In genomic region chr12:67698711-67699603, GRCh38 we compare ENCODE assay signal across 8 cellular contexts. TPM values are rescaled to one million over a fixed set of nuclear protein-coding genes. Genes with fewer than 3 reads are reported as not detected.
A peak's percentile ranks its signal among the peaks of the same experiment; 100 is the strongest.
DNase-seq lines count a peak whose midpoint lies in the region; ATAC-seq and TF ChIP-seq lines count a peak whose summit lies in the region.

No MANE protein-coding gene starts in this region.

- peaks cover 5% of the 10 kb centered on the region for H3K9me3 Mint-ChIP-seq in activated naive CD8-positive, alpha-beta T cell treated with anti-CD3 and anti-CD28 coated beads, Interleukin-2, amount 10 ng/mL, durations not matched to agents 7 days and 5 days

- H3K9me3 ChIP-seq in SJSA1 (replicated peaks): no peaks in the 10 kb centered on the region
- H3K9me3 ChIP-seq in mucosa of descending colon: no peaks in the 10 kb centered on the region
- no peaks in the 10 kb centered on the region for H3K9me3 ChIP-seq in upper lobe of right lung

- H3K36me3 ChIP-seq in SJSA1 (no peaks in the 10 kb centered on the region), mucosa of descending colon (ENCODE audit: low read depth) (no peaks in the 10 kb centered on the region), upper lobe of right lung (no peaks in the 10 kb centered on the region)

- peaks cover 52% of the 10 kb centered on the region for H3K4me1 Mint-ChIP-seq in activated naive CD8-positive, alpha-beta T cell treated with anti-CD3 and anti-CD28 coated beads, Interleukin-2, amount 10 ng/mL, durations not matched to agents 7 days and 5 days

- peak overlapping the region; percentile 92 for H3K27ac Mint-ChIP-seq in activated naive CD8-positive, alpha-beta T cell treated with anti-CD3 and anti-CD28 coated beads, Interleukin-2, amount 10 ng/mL, durations not matched to agents 7 days and 5 days

- intact Hi-C loops in mucosa of descending colon (cut with DNase I, micrococcal nuclease): no loop called here
- intact Hi-C loops in upper lobe of right lung (cut with DNase I): no loop called here

- H3K27ac ChIP-seq in SJSA1: peak overlapping the region; percentile 45
- no peak overlapping the region for H3K27ac ChIP-seq in upper lobe of right lung

- DNase-seq in SJSA1 (ENCODE audit: low read depth in 1 of 2, low spot score in 2 of 2) (no peak), mucosa of descending colon (no peak), upper lobe of right lung (no peak), HK-2 (ENCODE audit: unreplicated experiment) (no peak), SK-N-DZ (ENCODE audit: low spot score) (no peak)
- no peak for DNase-seq in activated naive CD8-positive, alpha-beta T cell treated with anti-CD3 and anti-CD28 coated beads, Interleukin-2, amount 10 ng/mL, durations not matched to agents 7 days and 5 days

- peak overlapping the region; percentile 84 for H3K4me3 Mint-ChIP-seq in activated naive CD8-positive, alpha-beta T cell treated with anti-CD3 and anti-CD28 coated beads, Interleukin-2, amount 10 ng/mL, durations not matched to agents 7 days and 5 days

- POLR2A ChIA-PET in activated naive CD8-positive, alpha-beta T cell treated with anti-CD3 and anti-CD28 coated beads, Interleukin-2, amount 10 ng/mL, durations not matched to agents 7 days and 5 days (lab: Charles Lee): interaction anchor here (1.3 kb wide), 1 partner anchor 49 kb away, joined by 3 read pairs; no protein-coding TSS in a partner anchor

- peaks cover 13% of the 10 kb centered on the region for H3K4me1 ChIP-seq in SJSA1 (replicated peaks)
- H3K4me1 ChIP-seq in mucosa of descending colon (ENCODE audit: low read depth): no peaks in the 10 kb centered on the region
- H3K4me1 ChIP-seq in upper lobe of right lung: peaks cover 4% of the 10 kb centered on the region

- H3K27me3 ChIP-seq in SJSA1 (replicated peaks): no peaks in the 10 kb centered on the region
- H3K27me3 ChIP-seq in upper lobe of right lung: no peaks in the 10 kb centered on the region

- H3K36me3 Mint-ChIP-seq in activated naive CD8-positive, alpha-beta T cell treated with anti-CD3 and anti-CD28 coated beads, Interleukin-2, amount 10 ng/mL, durations not matched to agents 7 days and 5 days: peaks cover 7% of the 10 kb centered on the region

- ATAC-seq in GM18870 (IDR thresholded peaks at IDR 0.05; ENCODE audit: unreplicated experiment) (peak; percentile 99), HG03039 (IDR thresholded peaks at IDR 0.05; ENCODE audit: unreplicated experiment) (peak; percentile 95), mucosa of descending colon (peak; percentile 65), upper lobe of right lung (peak; percentile 62)
- ATAC-seq in activated naive CD8-positive, alpha-beta T cell treated with anti-CD3 and anti-CD28 coated beads, Interleukin-2, amount 10 ng/mL, durations not matched to agents 7 days and 5 days (ENCODE audit: low read depth): peak; percentile 87

- H3K4me3 ChIP-seq in SJSA1: peak overlapping the region; percentile 18
- no peak overlapping the region for H3K4me3 ChIP-seq in mucosa of descending colon
- peak overlapping the region; percentile 37 for H3K4me3 ChIP-seq in upper lobe of right lung

- TF ChIP-seq CTCF in mucosa of descending colon (IDR thresholded peaks at IDR 0.05): no peak
- no peak for TF ChIP-seq CTCF in upper lobe of right lung (IDR thresholded peaks at IDR 0.05)

- no peaks in the 10 kb centered on the region for H3K27me3 Mint-ChIP-seq in activated naive CD8-positive, alpha-beta T cell treated with anti-CD3 and anti-CD28 coated beads, Interleukin-2, amount 10 ng/mL, durations not matched to agents 7 days and 5 days

RNA-seq across cellular contexts. Expression of gene DYRK2, which starts 50.4 kb away (rescaled TPM):
- total RNA-seq in SJSA1 (2014; rRNA removed; shearing (Covaris generic)): 9.9 and 21.9 TPM in 2 replicates
- total RNA-seq in activated naive CD8-positive, alpha-beta T cell treated with anti-CD3 and anti-CD28 coated beads, Interleukin-2, amount 10 ng/mL, durations not matched to agents 7 days and 5 days: 100 to 1,000 TPM; 108 to 109 TPM
- total RNA-seq in mucosa of descending colon (100 to 1,000 TPM in 2 of 3 donors, 10 to 100 TPM in 1; 65.2 to 161 (median 111) TPM), upper lobe of right lung (15.5 TPM)
- 30.0 and 31.8 TPM in 2 replicates for polyA plus RNA-seq in SK-N-DZ (2014; cell fraction: cytosol; rRNA removed)
- polyA plus RNA-seq in SK-N-DZ (2014; cell fraction: nucleus; rRNA removed): 28.2 and 31.7 TPM in 2 replicates
